Comparison of ENCODE assay signal across 10 cellular contexts in the genomic region with DNA sequence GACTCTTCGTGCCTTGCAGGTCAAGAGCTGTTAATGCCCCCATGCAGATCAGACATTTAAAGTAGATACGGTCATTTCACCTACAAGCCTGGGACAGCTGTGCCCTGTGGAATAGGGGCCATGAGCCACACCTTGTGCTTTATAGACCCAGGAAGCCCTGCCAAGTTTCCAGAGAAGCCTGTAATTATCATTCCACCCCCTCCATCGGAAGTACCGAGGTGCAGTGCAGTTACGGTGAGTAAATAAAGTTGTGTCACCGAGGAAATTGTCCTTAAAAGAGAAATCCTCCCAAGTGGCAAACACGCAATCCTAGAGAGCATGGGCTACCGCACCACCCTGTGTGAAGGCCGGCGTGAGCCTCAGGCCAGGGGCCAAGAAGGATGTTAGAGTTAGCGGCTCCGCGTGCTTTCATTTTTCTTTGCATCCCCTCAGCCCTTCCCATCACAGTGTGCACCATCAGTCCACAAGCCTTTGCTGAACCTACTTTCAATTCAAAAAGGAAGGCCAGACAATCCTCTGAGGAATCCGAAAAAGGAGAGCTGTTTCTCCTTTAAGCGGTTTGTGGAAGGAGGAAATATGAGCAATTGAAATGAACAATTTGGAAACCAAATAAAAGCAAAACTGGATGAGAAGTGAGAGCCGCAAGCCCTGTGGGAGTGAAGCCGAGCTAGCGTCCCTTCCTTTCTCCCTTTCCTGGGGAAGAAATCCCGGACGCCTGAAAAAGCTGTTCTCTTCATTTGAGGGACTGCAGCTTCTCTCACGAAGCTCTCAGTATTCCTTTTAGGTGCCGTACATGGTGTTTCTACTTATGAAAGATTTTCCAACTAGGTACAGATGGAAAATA.
DNase-seq lines count a peak whose midpoint lies in the region; ATAC-seq lines count a peak whose summit lies in the region.
"Had no signal": no experiment of that assay in that cellular context is flagged by ENCODE, and none has a peak within 500 bp of the region (broad histone marks: within the 10 kb centered on the region; RNA-seq: fewer than 3 reads in every experiment).

No MANE protein-coding gene starts in this region.

- peaks cover 0 to 11% (median 5%) of the 10 kb centered on the region in 3 donors for H3K27me3 ChIP-seq in skeletal muscle tissue (ENCODE audit: control insufficient read depth in 3 of 3, insufficient read depth in 3 of 3, low read length in 3 of 3)

- no peaks in the 10 kb centered on the region for H3K36me3 ChIP-seq in skeletal muscle tissue (ENCODE audit: control insufficient read depth in 3 of 3, insufficient read depth in 3 of 3, low read length in 3 of 3)

- no peak for ATAC-seq in GM21576 (IDR thresholded peaks at IDR 0.05; ENCODE audit: unreplicated experiment)

- H3K27ac ChIP-seq in skeletal muscle tissue (ENCODE audit: low read depth, low read length): no peak overlapping the region

- peak; percentile 74 for DNase-seq in DMS153 treated with DMSO at 0.1 percent for 48 hours (lab: John Stamatoyannopoulos, UW; ENCODE audit: unreplicated experiment)
- DNase-seq in NCI-H748 treated with DMSO at 0.1 percent for 48 hours (lab: John Stamatoyannopoulos, UW): peak; percentile 10
- DNase-seq in islet precursor cell: peak; percentile 51
- DNase-seq in C1 segment of cervical spinal cord (lab: John Stamatoyannopoulos, UW): no peak
- no peak for DNase-seq in iPS-NIHi11 (ENCODE audit: low spot score)
- no peak for DNase-seq in SK-N-DZ (ENCODE audit: low spot score)
- DNase-seq: activated T-cell treated with anti-CD3 and anti-CD28 coated beads, Interleukin-2, amount 50 U/mL, for 1 hour; DMS79 treated with DMSO at 0.1 percent for 48 hours had no signal

- H3K9ac ChIP-seq in skeletal muscle tissue (ENCODE audit: low read depth in 1 of 3, low read length in 3 of 3): peak overlapping the region in 1 of 3 donors; percentile 25

- peak overlapping the region; percentile 41 to 61 (median 60) for H3K4me3 ChIP-seq in skeletal muscle tissue (ENCODE audit: low read length in 3 of 3)

- H3K9me3 ChIP-seq in skeletal muscle tissue (ENCODE audit: control insufficient read depth in 3 of 3, low read length in 3 of 3): no peaks in the 10 kb centered on the region

- H3K4me1 ChIP-seq in skeletal muscle tissue (ENCODE audit: control insufficient read depth in 3 of 3, insufficient read depth in 3 of 3, low read length in 3 of 3): peaks cover 0 to 9% (median 4%) of the 10 kb centered on the region in 3 donors

Comparison
In these comparisons a context has a peak if more than half of its experiments do, and no peak if none do; other contexts are left out.
1. DNase-seq: peak in DMS153 treated with DMSO at 0.1 percent for 48 hours (single experiment), NCI-H748 treated with DMSO at 0.1 percent for 48 hours (single experiment) and islet precursor cell (single experiment); none in C1 segment of cervical spinal cord (0 of 14), iPS-NIHi11 (single experiment) and SK-N-DZ (single experiment).